8 cellular contexts compared by ENCODE assay signal in genomic region chr2:42906557-42907380, GRCh38.
DNase-seq lines count a peak whose midpoint lies in the region; ATAC-seq lines count a peak whose summit lies in the region.

No MANE protein-coding gene starts in this region.

- no peaks in the 10 kb centered on the region for H3K9me3 ChIP-seq in T-helper 17 cell (ENCODE audit: control insufficient read depth, low read length, poor library complexity, severe bottlenecking)

- intact Hi-C loops in activated CD4-positive, alpha-beta memory T cell treated with anti-CD3 and anti-CD28 coated beads for 36 hours (cut with micrococcal nuclease): no loop called here

- no peak for ATAC-seq in GM21360 (IDR thresholded peaks at IDR 0.05; ENCODE audit: unreplicated experiment)
- no peak for ATAC-seq in T-helper 17 cell

- H3K27ac ChIP-seq in cingulate gyrus (ENCODE audit: low read depth, low read length): peak overlapping the region; percentile 84

- H3K36me3 Mint-ChIP-seq in activated CD4-positive, alpha-beta memory T cell treated with anti-CD3 and anti-CD28 coated beads for 36 hours: no peaks in the 10 kb centered on the region
- H3K36me3 Mint-ChIP-seq in T-helper 17 cell (ENCODE audit: low read depth): peaks cover 3% of the 10 kb centered on the region

- no peaks in the 10 kb centered on the region for H3K9me3 Mint-ChIP-seq in activated CD4-positive, alpha-beta memory T cell treated with anti-CD3 and anti-CD28 coated beads for 36 hours

- H3K27ac Mint-ChIP-seq in activated CD4-positive, alpha-beta memory T cell treated with anti-CD3 and anti-CD28 coated beads for 36 hours: no peak overlapping the region
- H3K27ac Mint-ChIP-seq in T-helper 17 cell: no peak overlapping the region

- CTCF ChIA-PET in activated CD4-positive, alpha-beta memory T cell treated with anti-CD3 and anti-CD28 coated beads for 36 hours (lab: Charles Lee): interaction anchor here (0.8 to 0.9 kb wide), 2 partner anchors 26 to 78 kb away, joined by 3 to 4 read pairs; no protein-coding TSS in a partner anchor

- no peaks in the 10 kb centered on the region for H3K4me1 Mint-ChIP-seq in activated CD4-positive, alpha-beta memory T cell treated with anti-CD3 and anti-CD28 coated beads for 36 hours (ENCODE audit: low read depth)
- peaks cover 7% of the 10 kb centered on the region for H3K4me1 Mint-ChIP-seq in T-helper 17 cell

- H3K4me3 Mint-ChIP-seq in activated CD4-positive, alpha-beta memory T cell treated with anti-CD3 and anti-CD28 coated beads for 36 hours: no peak overlapping the region
- no peak overlapping the region for H3K4me3 Mint-ChIP-seq in T-helper 17 cell

- H3K27me3 Mint-ChIP-seq in activated CD4-positive, alpha-beta memory T cell treated with anti-CD3 and anti-CD28 coated beads for 36 hours: peaks cover 12% of the 10 kb centered on the region
- H3K27me3 Mint-ChIP-seq in T-helper 17 cell: peaks cover 44% of the 10 kb centered on the region

- POLR2A ChIA-PET in activated CD4-positive, alpha-beta memory T cell treated with anti-CD3 and anti-CD28 coated beads for 36 hours (lab: Charles Lee): no interaction called here

- DNase-seq in Ammon's horn (ENCODE audit: low spot score) (peak; percentile 71), NCI-H1417 treated with DMSO at 0.1 percent for 48 hours (lab: John Stamatoyannopoulos, UW) (peak; percentile 54), medulla oblongata (ENCODE audit: extremely low spot score) (peak; percentile 62), ureter (ENCODE audit: low spot score) (peak; percentile 69), T-helper 17 cell (no peak)
- DNase-seq in activated CD4-positive, alpha-beta memory T cell treated with anti-CD3 and anti-CD28 coated beads for 36 hours: no peak

Comparison
In these comparisons a context has a peak if more than half of its experiments do, and no peak if none do; other contexts are left out.
1. DNase-seq: peak in Ammon's horn (single experiment), NCI-H1417 treated with DMSO at 0.1 percent for 48 hours (single experiment), medulla oblongata (single experiment) and ureter (single experiment); none in activated CD4-positive, alpha-beta memory T cell treated with anti-CD3 and anti-CD28 coated beads for 36 hours (single experiment) and T-helper 17 cell (0 of 3).